ENCODE assay signal across 18 cellular contexts in genomic region chr10:76970795-76971519, GRCh38.
"Had no signal": no experiment of that assay in that cellular context is flagged by ENCODE, and none has a peak within 500 bp of the region (broad histone marks: within the 10 kb centered on the region; RNA-seq: fewer than 3 reads in every experiment).

No MANE protein-coding gene starts in this region.

- H3K4me1 Mint-ChIP-seq: activated B cell treated with CpG ODN at 0.5 μM for 24 hours; activated naive CD8-positive, alpha-beta T cell treated with anti-CD3 and anti-CD28 coated beads, Interleukin-2, amount 10 ng/mL, durations not matched to agents 7 days and 5 days had no signal

- H3K9me3 Mint-ChIP-seq: activated B cell treated with CpG ODN at 0.5 μM for 24 hours; activated naive CD8-positive, alpha-beta T cell treated with anti-CD3 and anti-CD28 coated beads, Interleukin-2, amount 10 ng/mL, durations not matched to agents 7 days and 5 days; dendritic cell treated with granulocyte-macrophage colony-stimulating factor and Interleukin-4, amounts not matched to agents 40 ng/mL and 50 ng/mL, for 4 days; nephron progenitor cell had no signal

- H3K27ac ChIP-seq: breast epithelium, prostate gland, stomach, testis had no signal

- ATAC-seq: effector memory CD8-positive, alpha-beta T cell; left lobe of liver; sciatic nerve had no signal

- H3K4me1 ChIP-seq: breast epithelium, prostate gland, testis had no signal

- H3K36me3 Mint-ChIP-seq: activated naive CD8-positive, alpha-beta T cell treated with anti-CD3 and anti-CD28 coated beads, Interleukin-2, amount 10 ng/mL, durations not matched to agents 7 days and 5 days had no signal

- H3K36me3 ChIP-seq: breast epithelium, prostate gland had no signal

- H3K27me3 ChIP-seq: breast epithelium, stomach, testis had no signal

- H3K4me3 Mint-ChIP-seq: activated B cell treated with CpG ODN at 0.5 μM for 24 hours; activated naive CD8-positive, alpha-beta T cell treated with anti-CD3 and anti-CD28 coated beads, Interleukin-2, amount 10 ng/mL, durations not matched to agents 7 days and 5 days; dendritic cell treated with granulocyte-macrophage colony-stimulating factor and Interleukin-4, amounts not matched to agents 40 ng/mL and 50 ng/mL, for 4 days; effector memory CD8-positive, alpha-beta T cell; nephron progenitor cell had no signal

- H3K9me3 ChIP-seq: breast epithelium, prostate gland, stomach, testis had no signal

- H3K27ac Mint-ChIP-seq: activated B cell treated with CpG ODN at 0.5 μM for 24 hours; activated naive CD8-positive, alpha-beta T cell treated with anti-CD3 and anti-CD28 coated beads, Interleukin-2, amount 10 ng/mL, durations not matched to agents 7 days and 5 days; dendritic cell treated with granulocyte-macrophage colony-stimulating factor and Interleukin-4, amounts not matched to agents 40 ng/mL and 50 ng/mL, for 4 days; effector memory CD8-positive, alpha-beta T cell; nephron progenitor cell had no signal

- H3K4me3 ChIP-seq: breast epithelium, prostate gland, stomach, testis had no signal

- DNase-seq: activated B cell treated with CpG ODN at 0.5 μM for 24 hours; activated CD4-positive, alpha-beta T cell treated with anti-CD3 and anti-CD28 coated beads for 48 hours; activated CD8-positive, alpha-beta memory T cell treated with anti-CD3 and anti-CD28 coated beads, Interleukin-2, amount 50 U/mL, for 48 hours; activated naive CD8-positive, alpha-beta T cell treated with anti-CD3 and anti-CD28 coated beads, Interleukin-2, amount 10 ng/mL, durations not matched to agents 7 days and 5 days; cerebellar nuclear complex; effector memory CD8-positive, alpha-beta T cell; islet precursor cell; nephron progenitor cell; stimulated activated CD4-positive, alpha-beta T cell treated with anti-CD3 and anti-CD28 coated beads, Interleukin-12 subunit alpha, Interleukin-12 subunit beta, amount 100 ng/mL, for 4 hours; stimulated activated CD4-positive, alpha-beta T cell treated with anti-CD3 and anti-CD28 coated beads, Interleukin-2, amount 100 ng/mL, for 24 hours; stomach; SW 1271; testis had no signal
